ENCODE assay signal across 8 cellular contexts in the genomic region with DNA sequence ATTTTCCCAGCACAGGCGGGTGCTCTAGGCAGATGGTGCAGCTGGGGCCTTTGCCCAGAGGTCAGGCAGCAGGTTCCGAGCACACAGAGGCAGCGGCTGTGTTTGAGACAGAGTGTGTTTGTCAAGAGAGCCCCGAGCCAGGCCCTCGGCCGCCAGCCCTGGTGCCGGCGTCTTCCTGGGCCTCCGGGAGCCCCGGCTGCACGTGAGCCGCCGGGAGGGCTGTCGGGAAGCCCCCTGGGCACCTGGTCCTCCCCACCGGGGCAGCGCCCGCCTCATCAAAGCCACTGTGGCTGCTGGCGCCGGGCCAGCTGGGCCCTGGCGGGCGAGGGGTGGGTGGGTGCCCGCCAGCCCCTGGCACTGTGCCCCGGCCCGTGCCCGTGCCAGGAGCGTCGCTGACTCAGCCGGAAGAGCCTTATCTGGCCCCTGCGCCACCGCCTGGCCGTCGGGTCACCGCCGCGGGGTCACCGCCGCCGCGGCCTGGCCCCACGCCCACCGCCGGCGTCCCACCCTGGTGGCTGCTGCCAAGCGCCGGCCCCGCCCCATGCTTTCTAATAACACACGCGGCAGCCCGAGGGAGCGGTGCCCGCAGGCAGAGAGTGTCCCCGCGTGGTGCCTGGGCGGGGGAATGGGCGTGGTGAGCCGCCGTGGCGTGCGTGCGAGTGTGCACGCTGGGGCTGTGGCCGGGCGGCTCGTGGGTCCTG.
A peak's percentile ranks its signal among the peaks of the same experiment; 100 is the strongest.
DNase-seq lines count a peak whose midpoint lies in the region; ATAC-seq and TF ChIP-seq lines count a peak whose summit lies in the region.

No MANE protein-coding gene starts in this region.

- in situ Hi-C loops in astrocyte of the spinal cord (cut with HindIII; ENCODE audit: low sequenced_read_pairs) = no loop called here

- peak overlapping the region; percentile 73 for H3K4me3 Mint-ChIP-seq in T-helper 2 cell treated with Interferon-gamma antibody and Interleukin-4, amounts not matched to agents 5 μg/mL and 100 μg/mL, for 36 hours

- H3K27ac ChIP-seq in layer of hippocampus (ENCODE audit: low read depth, low read length) = peak overlapping the region; percentile 68

- H3K4me3 ChIP-seq in astrocyte of the spinal cord (ENCODE audit: low read depth, low read length) = no peak overlapping the region

- H3K27me3 Mint-ChIP-seq in T-helper 2 cell treated with Interferon-gamma antibody and Interleukin-4, amounts not matched to agents 5 μg/mL and 100 μg/mL, for 36 hours (ENCODE audit: low read depth) = peaks cover 2% of the 10 kb centered on the region

- ATAC-seq in HG03432 (IDR thresholded peaks at IDR 0.05; ENCODE audit: unreplicated experiment) = peak; percentile 57

- H3K27ac Mint-ChIP-seq in T-helper 2 cell treated with Interferon-gamma antibody and Interleukin-4, amounts not matched to agents 5 μg/mL and 100 μg/mL, for 36 hours = no peak overlapping the region

- no peaks in the 10 kb centered on the region for H3K27me3 ChIP-seq in layer of hippocampus (ENCODE audit: control insufficient read depth, insufficient read depth, low read length)

- peaks cover 18% of the 10 kb centered on the region for H3K4me1 Mint-ChIP-seq in T-helper 2 cell treated with Interferon-gamma antibody and Interleukin-4, amounts not matched to agents 5 μg/mL and 100 μg/mL, for 36 hours (ENCODE audit: low read depth)

- TF ChIP-seq CTCF in astrocyte of the spinal cord (IDR thresholded peaks at IDR 0.05; ENCODE audit: low read depth, low read length) = no peak

- DNase-seq in DMS 273 treated with DMSO at 0.1 percent for 48 hours (lab: John Stamatoyannopoulos, UW) (peak; percentile 82), astrocyte of the spinal cord (ENCODE audit: low read depth, low spot score) (peak; percentile 60), UCSD-AML1 (lab: John Stamatoyannopoulos, UW; ENCODE audit: unreplicated experiment) (no peak), NCI-H1694 (lab: John Stamatoyannopoulos, UW) (no peak)
- DNase-seq in T-helper 2 cell treated with Interferon-gamma antibody and Interleukin-4, amounts not matched to agents 5 μg/mL and 100 μg/mL, for 36 hours (ENCODE audit: low spot score) = peak; percentile 25
- peak; percentile 47 to 57 (median 50) for DNase-seq in stimulated activated CD4-positive, alpha-beta T cell treated with anti-CD3 and anti-CD28 coated beads, TNF-alpha, amount 100 ng/mL, for 1 hour (ENCODE audit: low read depth in 3 of 3, low spot score in 1 of 3)

- H3K36me3 Mint-ChIP-seq in T-helper 2 cell treated with Interferon-gamma antibody and Interleukin-4, amounts not matched to agents 5 μg/mL and 100 μg/mL, for 36 hours (ENCODE audit: low read depth) = peaks cover 25% of the 10 kb centered on the region

- H3K9me3 Mint-ChIP-seq in T-helper 2 cell treated with Interferon-gamma antibody and Interleukin-4, amounts not matched to agents 5 μg/mL and 100 μg/mL, for 36 hours = no peaks in the 10 kb centered on the region

Comparison
In these comparisons a context has a peak if more than half of its experiments do, and no peak if none do; other contexts are left out.
1. DNase-seq: peak in DMS 273 treated with DMSO at 0.1 percent for 48 hours (single experiment), T-helper 2 cell treated with Interferon-gamma antibody and Interleukin-4, amounts not matched to agents 5 μg/mL and 100 μg/mL, for 36 hours (single experiment), astrocyte of the spinal cord (single experiment) and stimulated activated CD4-positive, alpha-beta T cell treated with anti-CD3 and anti-CD28 coated beads, TNF-alpha, amount 100 ng/mL, for 1 hour (3 of 3); none in UCSD-AML1 (single experiment) and NCI-H1694 (single experiment).